Comparison of ENCODE assay signal across 9 cellular contexts in the genomic region with DNA sequence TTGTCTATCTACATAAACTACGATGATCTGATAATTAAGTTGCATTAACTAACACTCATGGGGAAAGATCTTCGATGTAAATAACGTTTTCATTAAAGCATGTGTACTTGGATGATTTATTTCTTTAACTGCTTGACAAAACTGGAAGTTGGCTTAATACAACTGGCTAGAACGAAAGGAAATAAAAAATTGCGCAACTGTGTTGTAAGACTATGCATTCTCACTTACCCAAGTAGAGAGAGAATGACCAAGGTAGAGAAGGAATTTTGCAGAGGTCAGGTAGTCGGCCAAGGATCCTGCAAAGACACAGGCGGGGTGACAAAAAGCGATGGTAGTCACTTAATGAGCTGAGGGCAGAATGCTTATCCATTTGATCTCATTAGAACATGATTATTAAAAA. TPM values are rescaled to one million over a fixed set of nuclear protein-coding genes. Genes with fewer than 3 reads are reported as not detected.
A peak's percentile ranks its signal among the peaks of the same experiment; 100 is the strongest.
DNase-seq lines count a peak whose midpoint lies in the region; ATAC-seq and TF ChIP-seq lines count a peak whose summit lies in the region.
"Had no signal": no experiment of that assay in that cellular context is flagged by ENCODE, and none has a peak within 500 bp of the region (broad histone marks: within the 10 kb centered on the region; RNA-seq: fewer than 3 reads in every experiment).

No MANE protein-coding gene starts in this region.

- no peak for TF ChIP-seq CTCF in CD14-positive monocyte (IDR thresholded peaks at IDR 0.05)
- TF ChIP-seq CTCF in epithelial cell of proximal tubule (conservative IDR thresholded peaks at IDR 0.05; ENCODE audit: low read depth, low read length), result no peak
- TF ChIP-seq CTCF in neural cell (IDR thresholded peaks at IDR 0.05; ENCODE audit: poor library complexity, severe bottlenecking), result no peak

- H3F3A ChIP-seq in neural cell (ENCODE audit: insufficient read depth, low read length, poor library complexity, severe bottlenecking), result no peaks in the 10 kb centered on the region

- H3K4me2 ChIP-seq in neural cell (ENCODE audit: low read length), result peak overlapping the region; percentile 87

- ATAC-seq in GM21423 (IDR thresholded peaks at IDR 0.05; ENCODE audit: unreplicated experiment) (no peak), GM21786 (IDR thresholded peaks at IDR 0.05; ENCODE audit: unreplicated experiment) (no peak)
- no peak for ATAC-seq in stimulated activated naive CD8-positive, alpha-beta T cell treated with anti-CD3 and anti-CD28 coated beads, Interleukin-15, Interleukin-2, amounts not matched to agents 100 U/mL and 50 U/mL, for 24 hours

- intact Hi-C loops in CD14-positive monocyte (cut with micrococcal nuclease), result no loop called here

- peak overlapping the region; percentile 90 to 97 for H3K4me3 Mint-ChIP-seq in CD14-positive monocyte

- CTCF ChIA-PET in HEK293T (lab: Yijun Ruan, JAX), result interaction anchor here (1.0 kb wide), 1 partner anchor 81 kb away, joined by 4 read pairs; the partner anchor contains the start of gene ASNSD1

- peaks cover 4 to 6% (median 6%) of the 10 kb centered on the region in 3 donors for H3K27me3 Mint-ChIP-seq in CD14-positive monocyte (ENCODE audit: low read depth in 3 of 3)

- peak overlapping the region; percentile 60 for H3K4me3 ChIP-seq in epithelial cell of proximal tubule (ENCODE audit: low read depth, low read length)
- peak overlapping the region; percentile 81 for H3K4me3 ChIP-seq in neural cell (ENCODE audit: low read length)

- DNase-seq in CD14-positive monocyte (ENCODE audit: low spot score) (no peak), NOMO-1 treated with dmso at 0.1 percent for 144 hours (lab: John Stamatoyannopoulos, UW; ENCODE audit: unreplicated experiment) (peak; percentile 92), epithelial cell of proximal tubule (ENCODE audit: low read depth) (peak; percentile 54), HEK293T (ENCODE audit: extremely low spot score) (no peak)
- DNase-seq in stimulated activated naive CD8-positive, alpha-beta T cell treated with anti-CD3 and anti-CD28 coated beads, Interleukin-15, Interleukin-2, amounts not matched to agents 100 U/mL and 50 U/mL, for 24 hours, result no peak
- DNase-seq: amniotic stem cell had no signal

- H3K9me3 Mint-ChIP-seq in CD14-positive monocyte, result no peaks in the 10 kb centered on the region

- H3K4me1 Mint-ChIP-seq in CD14-positive monocyte, result peaks cover 74% of the 10 kb centered on the region

- peak overlapping the region; percentile 73 to 94 (median 88) for H3K27ac Mint-ChIP-seq in CD14-positive monocyte

- no peaks in the 10 kb centered on the region for H3K9me3 ChIP-seq in neural cell (ENCODE audit: low read length)

- H3K9me2 ChIP-seq in neural cell (ENCODE audit: insufficient read depth, low read length), result no peaks in the 10 kb centered on the region

- H4K20me1 ChIP-seq in neural cell (ENCODE audit: insufficient read depth), result no peaks in the 10 kb centered on the region

- H2AFZ ChIP-seq in neural cell (ENCODE audit: low read depth, low read length), result peak overlapping the region; percentile 53

- H3K9ac ChIP-seq in neural cell (ENCODE audit: low read length), result no peak overlapping the region

- TF ChIP-seq EP300 in neural cell (conservative IDR thresholded peaks at IDR 0.05; ENCODE audit: poor library complexity, severe bottlenecking), result no peak

- peaks cover 8 to 18% of the 10 kb centered on the region in 2 donors for H3K36me3 Mint-ChIP-seq in CD14-positive monocyte

- H3K27ac ChIP-seq in neural cell (ENCODE audit: low read length), result no peak overlapping the region

- H3K36me3 ChIP-seq in neural cell (ENCODE audit: insufficient read depth, low read length), result no peaks in the 10 kb centered on the region

- no peak for TF ChIP-seq RAD21 in neural cell (conservative IDR thresholded peaks at IDR 0.05)

- no peaks in the 10 kb centered on the region for H3K79me2 ChIP-seq in neural cell (replicated peaks; ENCODE audit: insufficient read depth, low read length)

- POLR2A ChIA-PET in HEK293T (lab: Yijun Ruan, JAX), result interaction anchor here (1.1 kb wide), 1 partner anchor 33 kb away, joined by 3 read pairs; no protein-coding TSS in a partner anchor

- H3K27me3 ChIP-seq in neural cell (ENCODE audit: insufficient read depth, low read depth, low read length), result peaks cover 43% of the 10 kb centered on the region

TF ChIP-seq in neural cell, 6 proteins besides CTCF, POLR2A, EP300 and RAD21:
- no peak for TF ChIP-seq MXI1 (conservative IDR thresholded peaks at IDR 0.05; ENCODE audit: poor library complexity, severe bottlenecking)
- no peak for TF ChIP-seq POLR2AphosphoS5 (IDR thresholded peaks at IDR 0.05)
- TF ChIP-seq REST (IDR thresholded peaks at IDR 0.05; ENCODE audit: borderline replicate concordance), result no peak
- no peak for TF ChIP-seq EZH2 (IDR thresholded peaks at IDR 0.05; ENCODE audit: borderline replicate concordance, insufficient read depth, low read length, poor library complexity, severe bottlenecking)
- TF ChIP-seq TAF1 (IDR thresholded peaks at IDR 0.05; ENCODE audit: low read depth), result no peak

TF ChIP-seq in HEK293T, 16 proteins besides CTCF, POLR2A, EP300 and RAD21:
- TF ChIP-seq BHLHE40 (IDR thresholded peaks at IDR 0.05; ENCODE audit: borderline replicate concordance) (no peak), CTBP1 (IDR thresholded peaks at IDR 0.05; ENCODE audit: borderline replicate concordance) (no peak), TARDBP (IDR thresholded peaks at IDR 0.05) (no peak), SP1 (IDR thresholded peaks at IDR 0.05) (no peak), LEF1 (IDR thresholded peaks at IDR 0.05; ENCODE audit: borderline replicate concordance) (no peak), HDGF (IDR thresholded peaks at IDR 0.05; ENCODE audit: borderline replicate concordance) (no peak), L3MBTL2 (conservative IDR thresholded peaks at IDR 0.05) (no peak), FOXA1 (IDR thresholded peaks at IDR 0.05) (no peak), FOXK2 (IDR thresholded peaks at IDR 0.05) (no peak), FOXM1 (IDR thresholded peaks at IDR 0.05; ENCODE audit: borderline replicate concordance) (no peak), SUZ12 (IDR thresholded peaks at IDR 0.05) (no peak), ZNF384 (IDR thresholded peaks at IDR 0.05) (no peak), ARNT (IDR thresholded peaks at IDR 0.05) (no peak), ELF4 (IDR thresholded peaks at IDR 0.05) (no peak), NFRKB (IDR thresholded peaks at IDR 0.05) (no peak)
- TF ChIP-seq, protein P1, sequence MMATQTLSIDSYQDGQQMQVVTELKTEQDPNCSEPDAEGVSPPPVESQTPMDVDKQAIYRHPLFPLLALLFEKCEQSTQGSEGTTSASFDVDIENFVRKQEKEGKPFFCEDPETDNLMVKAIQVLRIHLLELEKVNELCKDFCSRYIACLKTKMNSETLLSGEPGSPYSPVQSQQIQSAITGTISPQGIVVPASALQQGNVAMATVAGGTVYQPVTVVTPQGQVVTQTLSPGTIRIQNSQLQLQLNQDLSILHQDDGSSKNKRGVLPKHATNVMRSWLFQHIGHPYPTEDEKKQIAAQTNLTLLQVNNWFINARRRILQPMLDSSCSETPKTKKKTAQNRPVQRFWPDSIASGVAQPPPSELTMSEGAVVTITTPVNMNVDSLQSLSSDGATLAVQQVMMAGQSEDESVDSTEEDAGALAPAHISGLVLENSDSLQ (IDR thresholded peaks at IDR 0.05), result no peak

RNA-seq across cellular contexts. Expression of gene SLC40A1, which starts 1.0 kb away (rescaled TPM):
- polyA plus RNA-seq in CD14-positive monocyte (10 to 100 TPM; 90.4 to 91.6 TPM), neural cell (12.6 and 12.8 TPM in 2 replicates)
- total RNA-seq in epithelial cell of proximal tubule, result 1.9 and 5.8 TPM in 2 replicates
- 26.8 and 29.8 TPM in 2 replicates for polyA minus RNA-seq in neural cell

Comparison
In these comparisons a context has a peak if more than half of its experiments do, and no peak if none do; other contexts are left out.
1. DNase-seq: peak in NOMO-1 treated with dmso at 0.1 percent for 144 hours (single experiment) and epithelial cell of proximal tubule (single experiment); none in CD14-positive monocyte (single experiment), stimulated activated naive CD8-positive, alpha-beta T cell treated with anti-CD3 and anti-CD28 coated beads, Interleukin-15, Interleukin-2, amounts not matched to agents 100 U/mL and 50 U/mL, for 24 hours (single experiment) and HEK293T (single experiment).